In genomic region chr19:9431475-9431874, GRCh38 we compare ENCODE assay signal across 10 cellular contexts. TPM values are rescaled to one million over a fixed set of nuclear protein-coding genes. Genes with fewer than 3 reads are reported as not detected.
A peak's percentile ranks its signal among the peaks of the same experiment; 100 is the strongest.
DNase-seq lines count a peak whose midpoint lies in the region; ATAC-seq, FAIRE-seq and TF ChIP-seq lines count a peak whose summit lies in the region.
"Had no signal": no experiment of that assay in that cellular context is flagged by ENCODE, and none has a peak within 500 bp of the region (broad histone marks: within the 10 kb centered on the region; RNA-seq: fewer than 3 reads in every experiment).

No MANE protein-coding gene starts in this region.

- no peaks in the 10 kb centered on the region for H3K9me3 ChIP-seq in upper lobe of right lung

- peaks cover 32% of the 10 kb centered on the region for H3K4me1 Mint-ChIP-seq in activated CD4-positive, alpha-beta memory T cell treated with anti-CD3 and anti-CD28 coated beads, Interleukin-2, amount 10 ng/mL, durations not matched to agents 7 days and 5 days
- H3K4me1 Mint-ChIP-seq in Calu3 (ENCODE audit: low read depth, unreplicated experiment): peaks cover 9% of the 10 kb centered on the region

- H3K9me3 Mint-ChIP-seq in activated CD4-positive, alpha-beta memory T cell treated with anti-CD3 and anti-CD28 coated beads, Interleukin-2, amount 10 ng/mL, durations not matched to agents 7 days and 5 days: peaks cover 25% of the 10 kb centered on the region
- H3K9me3 Mint-ChIP-seq in Calu3 (ENCODE audit: low read depth, unreplicated experiment): peaks cover 5% of the 10 kb centered on the region

- no peaks in the 10 kb centered on the region for H3K27me3 Mint-ChIP-seq in activated CD4-positive, alpha-beta memory T cell treated with anti-CD3 and anti-CD28 coated beads, Interleukin-2, amount 10 ng/mL, durations not matched to agents 7 days and 5 days
- no peaks in the 10 kb centered on the region for H3K27me3 Mint-ChIP-seq in Calu3 (ENCODE audit: unreplicated experiment)

- intact Hi-C loops in upper lobe of right lung (cut with DNase I) (no loop called here), Calu3 (cut with micrococcal nuclease; ENCODE audit: unreplicated experiment) (no loop called here)

- no peak overlapping the region for H3K4me3 ChIP-seq in upper lobe of right lung
- H3K4me3 ChIP-seq: SK-N-MC had no signal

- H3K27me3 ChIP-seq in upper lobe of right lung: no peaks in the 10 kb centered on the region

- no peak for TF ChIP-seq POLR2A in GM12892 (IDR thresholded peaks at IDR 0.05; ENCODE audit: low read depth, low read length)

- DNase-seq in D721Med (ENCODE audit: insufficient read length, low spot score): peak; percentile 44
- peak; percentile 44 for DNase-seq in activated CD4-positive, alpha-beta memory T cell treated with anti-CD3 and anti-CD28 coated beads, Interleukin-2, amount 10 ng/mL, durations not matched to agents 7 days and 5 days
- peak; percentile 56 for DNase-seq in iPS-NIHi11 (ENCODE audit: low spot score)
- no peak for DNase-seq in upper lobe of right lung
- no peak for DNase-seq in GM12892 (ENCODE audit: insufficient read length)
- DNase-seq in glomerular visceral epithelial cell (ENCODE audit: extremely low spot score): no peak
- DNase-seq in Calu3: no peak

- H3K4me3 Mint-ChIP-seq in activated CD4-positive, alpha-beta memory T cell treated with anti-CD3 and anti-CD28 coated beads, Interleukin-2, amount 10 ng/mL, durations not matched to agents 7 days and 5 days: no peak overlapping the region
- H3K4me3 Mint-ChIP-seq in Calu3 (ENCODE audit: low read depth, unreplicated experiment): no peak overlapping the region

- TF ChIP-seq CTCF in D721Med (IDR thresholded peaks at IDR 0.05; ENCODE audit: insufficient read depth, missing control alignments) (peak; percentile 75), LNCAP (IDR thresholded peaks at IDR 0.05) (peak; percentile 48), upper lobe of right lung (IDR thresholded peaks at IDR 0.05) (peak; percentile 51), Calu3 (IDR thresholded peaks at IDR 0.05; ENCODE audit: unreplicated experiment) (no peak)

- no TSS peak for BruUV-seq in Calu3 (replicated peaks; lab: Mats Ljungman, UMichigan)

- no peak for FAIRE-seq in D721Med (lab: Jason Lieb, UNC)
- no peak for FAIRE-seq in GM12892 (lab: Jason Lieb, UNC)
- FAIRE-seq: islet of Langerhans had no signal

- no peak overlapping the region for H3K27ac ChIP-seq in upper lobe of right lung
- H3K27ac ChIP-seq: SK-N-MC had no signal

- CTCF ChIA-PET in activated CD4-positive, alpha-beta memory T cell treated with anti-CD3 and anti-CD28 coated beads, Interleukin-2, amount 10 ng/mL, durations not matched to agents 7 days and 5 days (lab: Charles Lee): interaction anchor here (0.5 to 2.3 kb wide), 4 partner anchors 49 to 226 kb away, joined by 4 to 9 read pairs (median 6); no protein-coding TSS in a partner anchor
- CTCF ChIA-PET in Calu3 (lab: Charles Lee): no interaction called here

- H3K36me3 ChIP-seq in upper lobe of right lung: peaks cover 32% of the 10 kb centered on the region

- ATAC-seq in upper lobe of right lung: peak; percentile 53

- no peak overlapping the region for H3K27ac Mint-ChIP-seq in activated CD4-positive, alpha-beta memory T cell treated with anti-CD3 and anti-CD28 coated beads, Interleukin-2, amount 10 ng/mL, durations not matched to agents 7 days and 5 days
- H3K27ac Mint-ChIP-seq in Calu3 (ENCODE audit: unreplicated experiment): no peak overlapping the region

- POLR2A ChIA-PET in activated CD4-positive, alpha-beta memory T cell treated with anti-CD3 and anti-CD28 coated beads, Interleukin-2, amount 10 ng/mL, durations not matched to agents 7 days and 5 days (lab: Charles Lee): no interaction called here

- peaks cover 13% of the 10 kb centered on the region for H3K4me1 ChIP-seq in upper lobe of right lung

- H3K36me3 Mint-ChIP-seq in activated CD4-positive, alpha-beta memory T cell treated with anti-CD3 and anti-CD28 coated beads, Interleukin-2, amount 10 ng/mL, durations not matched to agents 7 days and 5 days (ENCODE audit: low read depth): peaks cover 78% of the 10 kb centered on the region
- H3K36me3 Mint-ChIP-seq in Calu3 (ENCODE audit: insufficient read depth, unreplicated experiment): peaks cover 30% of the 10 kb centered on the region

RNA-seq across cellular contexts. Expression of gene ZNF266, which starts 3.9 kb away (rescaled TPM):
- 10 to 100 TPM; 31.3 to 32.1 TPM for total RNA-seq in activated CD4-positive, alpha-beta memory T cell treated with anti-CD3 and anti-CD28 coated beads, Interleukin-2, amount 10 ng/mL, durations not matched to agents 7 days and 5 days
- total RNA-seq in upper lobe of right lung: 24.5 TPM
- polyA plus RNA-seq in GM12892 (2012; ENCODE audit: missing spikeins): 39.5 TPM
- total RNA-seq in Calu3 (2022): 12.7 and 13.1 TPM in 2 replicates

Comparison
In these comparisons a context has a peak if more than half of its experiments do, and no peak if none do; other contexts are left out.
1. DNase-seq: peak in D721Med (single experiment), activated CD4-positive, alpha-beta memory T cell treated with anti-CD3 and anti-CD28 coated beads, Interleukin-2, amount 10 ng/mL, durations not matched to agents 7 days and 5 days (single experiment) and iPS-NIHi11 (single experiment); none in upper lobe of right lung (single experiment), GM12892 (single experiment), glomerular visceral epithelial cell (single experiment) and Calu3 (single experiment).